Comparison of ENCODE assay signal across 9 cellular contexts in the genomic region with DNA sequence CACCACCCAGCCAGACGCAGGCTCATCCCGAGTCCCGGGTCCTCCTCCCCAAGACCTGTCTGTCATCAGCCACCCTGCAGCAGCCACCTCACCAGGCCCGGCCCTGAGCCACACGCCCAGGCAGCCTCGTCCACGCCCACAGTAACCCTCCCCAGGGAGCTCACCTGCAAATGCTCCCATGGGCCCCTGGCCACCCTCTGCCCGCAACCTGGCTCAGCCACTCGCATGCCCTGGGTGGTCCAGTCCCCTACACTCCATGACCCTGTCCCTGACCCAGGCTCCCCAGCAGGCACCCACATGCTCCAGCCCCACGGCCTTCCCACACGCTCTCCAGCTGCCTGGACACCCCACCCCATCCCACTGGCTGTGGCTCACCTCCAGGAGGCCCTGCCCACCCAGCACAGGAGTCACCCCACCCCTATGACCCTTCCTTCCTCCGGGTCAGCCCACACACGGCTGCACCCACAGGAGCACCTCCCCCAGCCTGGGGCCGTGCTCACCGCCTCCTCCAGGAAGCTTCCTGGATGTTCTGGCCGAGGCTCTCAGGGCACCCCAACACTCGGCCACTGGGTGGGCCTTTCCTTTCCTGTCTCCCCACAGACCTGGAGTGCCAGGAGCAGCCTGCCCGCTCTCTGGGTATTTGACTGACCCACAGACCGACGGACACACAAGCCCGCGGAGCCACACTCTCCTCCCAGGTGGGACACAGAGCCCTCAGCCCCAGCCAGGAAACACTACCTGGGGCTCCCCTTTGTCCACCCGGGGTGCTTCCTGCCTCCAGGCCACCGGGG. TPM values are rescaled to one million over a fixed set of nuclear protein-coding genes. Genes with fewer than 3 reads are reported as not detected.
DNase-seq lines count a peak whose midpoint lies in the region; ATAC-seq and TF ChIP-seq lines count a peak whose summit lies in the region.
"Had no signal": no experiment of that assay in that cellular context is flagged by ENCODE, and none has a peak within 500 bp of the region (broad histone marks: within the 10 kb centered on the region; RNA-seq: fewer than 3 reads in every experiment).

No MANE protein-coding gene starts in this region.

- H3K36me3 ChIP-seq in HCT116 (ENCODE audit: control insufficient read depth in 1 of 2, insufficient read depth in 2 of 2, low read length in 2 of 2), result peaks cover 4 to 16% of the 10 kb centered on the region in 2 experiments; a peak in 2 of 4 replicates

- peak overlapping the region; percentile 99 for H3K9ac ChIP-seq in HCT116 (ENCODE audit: low read length)

- peak overlapping the region; percentile 80 for H3K4me3 Mint-ChIP-seq in memory B cell

- H3K79me2 ChIP-seq in HCT116 (ENCODE audit: insufficient read depth, low read length), result peaks cover 81% of the 10 kb centered on the region

- TF ChIP-seq CTCF in 22Rv1 (IDR thresholded peaks at IDR 0.05) (no peak), HCT116 (IDR thresholded peaks at IDR 0.05 in 2 of 3, conservative IDR thresholded peaks at IDR 0.05 in 1 of 3; ENCODE audit: borderline replicate concordance in 1 of 3, insufficient read depth in 1 of 3, low read depth in 2 of 3, low read length in 2 of 3) (no peak)

- no TSS peak for BruUV-seq in HCT116 (replicated peaks; lab: Mats Ljungman, UMichigan)

- POLR2A ChIA-PET in HCT116 (lab: Charles Lee), result no interaction called here

- H3K4me1 Mint-ChIP-seq in memory B cell, result peaks cover 30% of the 10 kb centered on the region

- H3K27ac ChIP-seq in 22Rv1 (peak overlapping the region; percentile 26; the same call in 1 of the 2 replicates), HCT116 (ENCODE audit: low read depth, low read length) (peak overlapping the region; percentile 86)
- H3K27ac ChIP-seq: neutrophil had no signal

- H3K27me3 Mint-ChIP-seq in memory B cell, result no peaks in the 10 kb centered on the region

- no peaks in the 10 kb centered on the region for H3K9me2 ChIP-seq in HCT116 (ENCODE audit: insufficient read depth)

- no peaks in the 10 kb centered on the region for H3K27me3 ChIP-seq in HCT116 (ENCODE audit: insufficient read depth, low read length)
- H3K27me3 ChIP-seq: neutrophil had no signal

- peak overlapping the region; percentile 84 for H3K27ac Mint-ChIP-seq in memory B cell

- H4K20me1 ChIP-seq in HCT116 (ENCODE audit: insufficient read depth), result no peaks in the 10 kb centered on the region; the same call in 1 of the 2 replicates

- DNase-seq in HCT116 (ENCODE audit: low read depth, low spot score) (no peak), amniotic epithelial cell (ENCODE audit: low read depth) (peak; percentile 41), memory B cell (ENCODE audit: low spot score in 2 of 2) (no peak), SHP77 (lab: John Stamatoyannopoulos, UW) (no peak), NCI-H510A treated with DMSO at 0.1 percent for 48 hours (lab: John Stamatoyannopoulos, UW) (no peak)
- DNase-seq in stimulated activated CD4-positive, alpha-beta T cell treated with anti-CD3 and anti-CD28 coated beads, Interleukin-12 subunit alpha, Interleukin-12 subunit beta, amount 100 ng/mL, for 4 hours, result no peak
- no peak for DNase-seq in activated CD8-positive, alpha-beta memory T cell treated with anti-CD3 and anti-CD28 coated beads, Interleukin-2, amount 50 U/mL, for 48 hours

- no peak overlapping the region for H2AFZ ChIP-seq in HCT116 (ENCODE audit: low read depth, low read length, poor library complexity, severe bottlenecking)

- peak overlapping the region; percentile 13 to 15; a peak in 2 of 4 replicates for H3K4me3 ChIP-seq in HCT116 (replicated peaks in 1 of 2; ENCODE audit: low read depth in 1 of 2, low read length in 2 of 2)

- peak overlapping the region; percentile 55 for H3K4me2 ChIP-seq in HCT116 (ENCODE audit: low read length)

- H3K4me1 ChIP-seq in HCT116 (ENCODE audit: control insufficient read depth in 1 of 2, insufficient read depth in 2 of 2, low read length in 2 of 2), result peaks cover 37 to 48% of the 10 kb centered on the region in 2 experiments

- CTCF ChIA-PET in HCT116 (lab: Charles Lee), result no interaction called here

- peak; percentile 20 for ATAC-seq in HCT116
- no peak for ATAC-seq in memory B cell (ENCODE audit: low read depth)

- no peaks in the 10 kb centered on the region for H3K9me3 ChIP-seq in HCT116 (ENCODE audit: control insufficient read depth in 1 of 2, insufficient read depth in 1 of 2, low read depth in 1 of 2, low read length in 2 of 2)
- H3K9me3 ChIP-seq: neutrophil had no signal

- H3K36me3 Mint-ChIP-seq in memory B cell, result peaks cover 3% of the 10 kb centered on the region

- intact Hi-C loops in HCT116 (cut with micrococcal nuclease), result no loop called here

- TF ChIP-seq POLR2A in HCT116 (IDR thresholded peaks at IDR 0.05; ENCODE audit: borderline replicate concordance, extremely low read depth, insufficient read depth, insufficient read length), result no peak

- H3K9me3 Mint-ChIP-seq in memory B cell, result no peaks in the 10 kb centered on the region

- TF ChIP-seq RAD21 in HCT116 (IDR thresholded peaks at IDR 0.05; ENCODE audit: low read depth), result no peak

- RAD21 ChIA-PET in HCT116 (lab: Charles Lee; ENCODE audit: low non-redundant PET in 1 of 2, low total read pairs in 2 of 2, uncharacterized antibody in 2 of 2, unreplicated experiment in 2 of 2), result no interaction called here

TF ChIP-seq in HCT116, 20 proteins besides CTCF, POLR2A, EP300 and RAD21:
- TF ChIP-seq EZH2 (IDR thresholded peaks at IDR 0.05), result no peak

RNA-seq across cellular contexts. Expression of a gene that starts 3.6 kb away (rescaled TPM):
- total RNA-seq in HCT116 (2021; ENCODE audit: unreplicated experiment), result 202 TPM
- polyA plus RNA-seq in HCT116 (2012), result 168 and 187 TPM in 2 replicates

RNA-seq across cellular contexts. Expression of a gene that starts 4.0 kb away (rescaled TPM):
- not detected for total RNA-seq in HCT116 (2021; ENCODE audit: unreplicated experiment)
- polyA plus RNA-seq in HCT116 (2012), result not detected in 2 replicates

RNA-seq across cellular contexts. Expression of a gene that starts 9.1 kb away (rescaled TPM):
- total RNA-seq in HCT116 (2021; ENCODE audit: unreplicated experiment), result 212 TPM
- 140 and 171 TPM in 2 replicates for polyA plus RNA-seq in HCT116 (2012)

RNA-seq across cellular contexts. Expression of a gene that starts 17.1 kb away (rescaled TPM):
- 0.69 TPM for total RNA-seq in HCT116 (2021; ENCODE audit: unreplicated experiment)
- 0.64 and 0.65 TPM in 2 replicates for polyA plus RNA-seq in HCT116 (2012)

RNA-seq across cellular contexts. Expression of a gene that starts 22.6 kb away (rescaled TPM):
- total RNA-seq in HCT116 (2021; ENCODE audit: unreplicated experiment), result 91.4 TPM
- polyA plus RNA-seq in HCT116 (2012), result 59.2 and 65.7 TPM in 2 replicates
